In the genomic region with DNA sequence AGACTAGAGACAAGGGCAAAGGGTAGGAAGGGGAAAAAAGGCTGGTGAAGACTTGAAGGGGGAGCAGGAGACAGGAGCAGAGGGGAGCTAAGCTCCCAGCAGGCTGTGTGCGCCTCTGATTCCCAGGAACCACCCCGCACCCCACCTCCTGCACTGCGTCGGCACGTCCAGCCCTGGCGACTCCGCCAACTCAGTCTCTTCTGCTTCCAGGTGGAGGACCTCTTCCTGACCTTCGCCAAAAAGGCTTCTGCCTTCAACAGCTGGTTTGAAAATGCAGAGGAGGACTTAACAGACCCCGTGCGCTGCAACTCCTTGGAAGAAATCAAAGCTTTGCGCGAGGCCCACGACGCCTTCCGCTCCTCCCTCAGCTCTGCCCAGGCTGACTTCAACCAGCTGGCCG, we compare ENCODE assay signal across 2 cellular contexts.
TF ChIP-seq lines count a peak whose summit lies in the region.

No MANE protein-coding gene starts in this region.

TF ChIP-seq in SK-N-SH, 30 proteins besides CTCF, POLR2A, EP300 and RAD21 (continued from another document):
- TF ChIP-seq TEAD4 (IDR thresholded peaks at IDR 0.05; ENCODE audit: borderline replicate concordance, insufficient read depth) (no peak), ZBTB33 (IDR thresholded peaks at IDR 0.05; ENCODE audit: borderline replicate concordance, low read depth) (no peak), MXI1 (IDR thresholded peaks at IDR 0.05; ENCODE audit: low read depth, low read length) (no peak), SMC3 (IDR thresholded peaks at IDR 0.05; ENCODE audit: low read depth, low read length) (no peak), JUND (IDR thresholded peaks at IDR 0.05) (no peak), SIN3A (IDR thresholded peaks at IDR 0.05; ENCODE audit: borderline replicate concordance, low read depth, low read length) (no peak), MAX (IDR thresholded peaks at IDR 0.05; ENCODE audit: low read depth) (no peak), GABPA (IDR thresholded peaks at IDR 0.05; ENCODE audit: low read depth) (no peak), YY1 (IDR thresholded peaks at IDR 0.05; ENCODE audit: low read depth) (no peak), RCOR1 (IDR thresholded peaks at IDR 0.05; ENCODE audit: low read length) (no peak), RFX5 (IDR thresholded peaks at IDR 0.05; ENCODE audit: low read length) (no peak), GATA2 (CRISPR knock-in tag; IDR thresholded peaks at IDR 0.05) (no peak), TAF1 (IDR thresholded peaks at IDR 0.05; ENCODE audit: borderline replicate concordance, low read depth, low read length) (no peak), RXRA (IDR thresholded peaks at IDR 0.05; ENCODE audit: borderline replicate concordance, low read depth) (no peak)
- TF ChIP-seq, protein P1, sequence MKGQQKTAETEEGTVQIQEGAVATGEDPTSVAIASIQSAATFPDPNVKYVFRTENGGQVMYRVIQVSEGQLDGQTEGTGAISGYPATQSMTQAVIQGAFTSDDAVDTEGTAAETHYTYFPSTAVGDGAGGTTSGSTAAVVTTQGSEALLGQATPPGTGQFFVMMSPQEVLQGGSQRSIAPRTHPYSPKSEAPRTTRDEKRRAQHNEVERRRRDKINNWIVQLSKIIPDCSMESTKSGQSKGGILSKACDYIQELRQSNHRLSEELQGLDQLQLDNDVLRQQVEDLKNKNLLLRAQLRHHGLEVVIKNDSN (IDR thresholded peaks at IDR 0.05; ENCODE audit: borderline replicate concordance, low read depth), result no peak
TF ChIP-seq in SK-N-SH: peak in this region for 0.

TF ChIP-seq in SK-N-SH treated with all-trans-retinoic acid at 6 μM for 48 hours, 23 proteins besides CTCF, POLR2A, EP300 and RAD21 (continued from another document):
- TF ChIP-seq, protein P2, sequence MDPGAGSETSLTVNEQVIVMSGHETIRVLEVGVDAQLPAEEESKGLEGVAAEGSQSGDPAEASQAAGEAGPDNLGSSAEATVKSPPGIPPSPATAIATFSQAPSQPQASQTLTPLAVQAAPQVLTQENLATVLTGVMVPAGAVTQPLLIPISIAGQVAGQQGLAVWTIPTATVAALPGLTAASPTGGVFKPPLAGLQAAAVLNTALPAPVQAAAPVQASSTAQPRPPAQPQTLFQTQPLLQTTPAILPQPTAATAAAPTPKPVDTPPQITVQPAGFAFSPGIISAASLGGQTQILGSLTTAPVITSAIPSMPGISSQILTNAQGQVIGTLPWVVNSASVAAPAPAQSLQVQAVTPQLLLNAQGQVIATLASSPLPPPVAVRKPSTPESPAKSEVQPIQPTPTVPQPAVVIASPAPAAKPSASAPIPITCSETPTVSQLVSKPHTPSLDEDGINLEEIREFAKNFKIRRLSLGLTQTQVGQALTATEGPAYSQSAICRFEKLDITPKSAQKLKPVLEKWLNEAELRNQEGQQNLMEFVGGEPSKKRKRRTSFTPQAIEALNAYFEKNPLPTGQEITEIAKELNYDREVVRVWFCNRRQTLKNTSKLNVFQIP (CRISPR knock-in tag; IDR thresholded peaks at IDR 0.05; ENCODE audit: borderline replicate concordance, low read depth), result no peak
- TF ChIP-seq ZNF70 (CRISPR knock-in tag; IDR thresholded peaks at IDR 0.05), result no peak
- no peak for TF ChIP-seq ZNF565 (CRISPR knock-in tag; conservative IDR thresholded peaks at IDR 0.05; ENCODE audit: low read depth)
- TF ChIP-seq TCF4 (CRISPR knock-in tag; IDR thresholded peaks at IDR 0.05; ENCODE audit: borderline replicate concordance), result no peak
- TF ChIP-seq CSDC2 (CRISPR knock-in tag; IDR thresholded peaks at IDR 0.05), result no peak
- no peak for TF ChIP-seq ZFP30 (CRISPR knock-in tag; IDR thresholded peaks at IDR 0.05)
- no peak for TF ChIP-seq TOX (CRISPR knock-in tag; IDR thresholded peaks at IDR 0.05; ENCODE audit: borderline replicate concordance)
- TF ChIP-seq PATZ1 (CRISPR knock-in tag; IDR thresholded peaks at IDR 0.05; ENCODE audit: borderline replicate concordance), result no peak
- TF ChIP-seq ZC3H10 (CRISPR knock-in tag; IDR thresholded peaks at IDR 0.05), result no peak
- TF ChIP-seq CSRNP3 (CRISPR knock-in tag; IDR thresholded peaks at IDR 0.05), result no peak
- no peak for TF ChIP-seq ZNF8 (CRISPR knock-in tag; IDR thresholded peaks at IDR 0.05)
- TF ChIP-seq SNAI2 (CRISPR knock-in tag; IDR thresholded peaks at IDR 0.05), result no peak
